Comparison of ENCODE assay signal across 9 cellular contexts in genomic region chr19:1491849-1492170, GRCh38. TPM values are rescaled to one million over a fixed set of nuclear protein-coding genes. Genes with fewer than 3 reads are reported as not detected.
A peak's percentile ranks its signal among the peaks of the same experiment; 100 is the strongest.
DNase-seq lines count a peak whose midpoint lies in the region; ATAC-seq and TF ChIP-seq lines count a peak whose summit lies in the region.
"Had no signal": no experiment of that assay in that cellular context is flagged by ENCODE, and none has a peak within 500 bp of the region (broad histone marks: within the 10 kb centered on the region; RNA-seq: fewer than 3 reads in every experiment).

No MANE protein-coding gene starts in this region.

- H3K9me3 ChIP-seq in HUES64 (ENCODE audit: insufficient read depth, low read depth, low read length) (no peaks in the 10 kb centered on the region), colonic mucosa (no peaks in the 10 kb centered on the region)

- H3K4me1 ChIP-seq in HUES64 (ENCODE audit: insufficient read depth, low read length) = 0 out of 2 replicates have a peak, but pooled peaks cover 3% of the 10 kb centered on the region
- peaks cover 9% of the 10 kb centered on the region for H3K4me1 ChIP-seq in colonic mucosa

- no peaks in the 10 kb centered on the region for H3K9me3 Mint-ChIP-seq in central memory CD8-positive, alpha-beta T cell
- H3K9me3 Mint-ChIP-seq in natural killer cell = no peaks in the 10 kb centered on the region

- no peak overlapping the region for H3K27ac Mint-ChIP-seq in central memory CD8-positive, alpha-beta T cell (ENCODE audit: low read depth)
- peak overlapping the region in 1 of 2 donors; percentile 58 for H3K27ac Mint-ChIP-seq in natural killer cell

- 79% methylated on average over 12 of the region's 12 CpGs for whole genome bisulfite sequencing in HUES64

- H3K4me1 Mint-ChIP-seq in central memory CD8-positive, alpha-beta T cell = peaks cover 18% of the 10 kb centered on the region
- peaks cover 17 to 18% of the 10 kb centered on the region in 2 donors for H3K4me1 Mint-ChIP-seq in natural killer cell

- H3K9ac ChIP-seq in HUES64 (ENCODE audit: low read depth, low read length) (no peak overlapping the region), colonic mucosa (ENCODE audit: low read depth in 2 of 2, low read length in 2 of 2) (peak overlapping the region in 1 of 2 donors; percentile 46)

- H3K27ac ChIP-seq in C4-2B (peak overlapping the region; percentile 72), HUES64 (ENCODE audit: low read depth, low read length) (no peak overlapping the region), colonic mucosa (no peak overlapping the region)

- intact Hi-C loops in natural killer cell (cut with micrococcal nuclease) (loop anchor here (10.0 kb wide), 1 partner anchor 217 kb away; the partner anchor contains the start of gene FAM174C), colonic mucosa (cut with DNase I) (no loop called here)

- peaks cover 5% of the 10 kb centered on the region for H3K36me3 Mint-ChIP-seq in central memory CD8-positive, alpha-beta T cell (ENCODE audit: insufficient read depth)
- H3K36me3 Mint-ChIP-seq in natural killer cell = no peaks in the 10 kb centered on the region

- no peak for DNase-seq in central memory CD8-positive, alpha-beta T cell (ENCODE audit: low spot score in 2 of 2)
- DNase-seq in natural killer cell (no peak), epidermal melanocyte (ENCODE audit: insufficient read length, low spot score) (no peak), colonic mucosa (no peak)
- DNase-seq: KG1 had no signal

- H3K27me3 Mint-ChIP-seq in central memory CD8-positive, alpha-beta T cell = no peaks in the 10 kb centered on the region
- no peaks in the 10 kb centered on the region for H3K27me3 Mint-ChIP-seq in natural killer cell (ENCODE audit: low read depth in 2 of 2)

- peak overlapping the region; percentile 77 for H3K4me3 Mint-ChIP-seq in central memory CD8-positive, alpha-beta T cell
- H3K4me3 Mint-ChIP-seq in natural killer cell = peak overlapping the region; percentile 74

- no peak for TF ChIP-seq CTCF in C4-2B (conservative IDR thresholded peaks at IDR 0.05)
- no peak for TF ChIP-seq CTCF in natural killer cell (IDR thresholded peaks at IDR 0.05)
- TF ChIP-seq CTCF in colonic mucosa (IDR thresholded peaks at IDR 0.05) = no peak

- H3K27me3 ChIP-seq in HUES64 (ENCODE audit: insufficient read depth, low read length) (peaks cover 30% of the 10 kb centered on the region), colonic mucosa (no peaks in the 10 kb centered on the region)

- ATAC-seq in central memory CD8-positive, alpha-beta T cell (replicated peaks; ENCODE audit: extremely low read depth, poor library complexity, severe bottlenecking) = no peak
- no peak for ATAC-seq in natural killer cell
- no peak for ATAC-seq in GM19023 (IDR thresholded peaks at IDR 0.05; ENCODE audit: unreplicated experiment)
- no peak for ATAC-seq in GM18519 (IDR thresholded peaks at IDR 0.05; ENCODE audit: low FRiP score, unreplicated experiment)

- H3K4me3 ChIP-seq in HUES64 (ENCODE audit: low read length) (peak overlapping the region; percentile 65), colonic mucosa (no peak overlapping the region)

- H3K36me3 ChIP-seq in HUES64 (ENCODE audit: insufficient read depth, low read length) = no peaks in the 10 kb centered on the region
- H3K36me3 ChIP-seq in colonic mucosa = no peaks in the 10 kb centered on the region

RNA-seq across cellular contexts. Expression of gene REEP6, which starts 0.8 kb away (rescaled TPM):
- 5.8 TPM for polyA plus RNA-seq in HUES64 (2013, experiment 1 of 2)
- polyA plus RNA-seq in HUES64 (2013, experiment 2 of 2) = 8.1 TPM
- total RNA-seq in natural killer cell (1 to 10 TPM; 3.9 to 5.0 (median 4.3) TPM), colonic mucosa (1 to 10 TPM; 5.0 to 6.4 TPM)

RNA-seq across cellular contexts. Expression of gene PCSK4, which starts 1.7 kb away (rescaled TPM):
- polyA plus RNA-seq in HUES64 (2013, experiment 1 of 2) = 2.5 TPM
- 5.3 TPM for polyA plus RNA-seq in HUES64 (2013, experiment 2 of 2)
- total RNA-seq in natural killer cell (1 to 10 TPM; 4.1 to 6.0 (median 5.3) TPM), colonic mucosa (1 to 10 TPM; 4.1 to 5.8 TPM)

RNA-seq across cellular contexts. Expression of gene C19orf25, which starts 12.8 kb away (rescaled TPM):
- 31.0 TPM for polyA plus RNA-seq in HUES64 (2013, experiment 1 of 2)
- 31.1 TPM for polyA plus RNA-seq in HUES64 (2013, experiment 2 of 2)
- total RNA-seq in natural killer cell (10 to 100 TPM; 30.2 to 42.2 (median 34.3) TPM), colonic mucosa (10 to 100 TPM; 27.3 to 46.9 TPM)

RNA-seq across cellular contexts. Expression of gene ADAMTSL5, which starts 21.0 kb away (rescaled TPM):
- 0.25 TPM for polyA plus RNA-seq in HUES64 (2013, experiment 1 of 2)
- 0.13 TPM for polyA plus RNA-seq in HUES64 (2013, experiment 2 of 2)
- total RNA-seq in natural killer cell (1 to 10 TPM in 2 of 3 donors, under 1 TPM in 1; 0.70 to 2.5 (median 1.0) TPM), colonic mucosa (1 to 10 TPM; 2.2 to 7.3 TPM)

RNA-seq across cellular contexts. Expression of gene PLK5, which starts 32.1 kb away (rescaled TPM):
- 0.10 TPM for polyA plus RNA-seq in HUES64 (2013, experiment 1 of 2)
- not detected for polyA plus RNA-seq in HUES64 (2013, experiment 2 of 2)
- total RNA-seq in natural killer cell (not detected), colonic mucosa (not detected)
